In genomic region chr7:103597606-103598005, GRCh38 we compare ENCODE assay signal across 15 cellular contexts.
DNase-seq lines count a peak whose midpoint lies in the region; ATAC-seq and TF ChIP-seq lines count a peak whose summit lies in the region.
"Had no signal": no experiment of that assay in that cellular context is flagged by ENCODE, and none has a peak within 500 bp of the region (broad histone marks: within the 10 kb centered on the region; RNA-seq: fewer than 3 reads in every experiment).

No MANE protein-coding gene starts in this region.

- no peak for TF ChIP-seq CTCF in endodermal cell (conservative IDR thresholded peaks at IDR 0.05)

- H3K27me3 ChIP-seq in endodermal cell (ENCODE audit: control insufficient read depth, insufficient read depth, low read length, poor library complexity, severe bottlenecking), result no peaks in the 10 kb centered on the region
- no peaks in the 10 kb centered on the region for H3K27me3 ChIP-seq in mesendoderm (ENCODE audit: insufficient read depth, low read length, poor library complexity)
- H3K27me3 ChIP-seq: BLaER1 had no signal

- no peak for ATAC-seq in GM19463 (IDR thresholded peaks at IDR 0.05; ENCODE audit: unreplicated experiment)

- no peaks in the 10 kb centered on the region for H3K27me3 Mint-ChIP-seq in endodermal cell (ENCODE audit: insufficient read depth)

- H3K18ac ChIP-seq in mesendoderm (ENCODE audit: low read length), result peak overlapping the region; percentile 90

- no peak overlapping the region for H3K4me2 ChIP-seq in mesendoderm (ENCODE audit: low read length)
- H3K4me2 ChIP-seq: BLaER1 had no signal

- H3K36me3 ChIP-seq in endodermal cell (ENCODE audit: control insufficient read depth, insufficient read depth, low read length), result no peaks in the 10 kb centered on the region
- no peaks in the 10 kb centered on the region for H3K36me3 ChIP-seq in mesendoderm (ENCODE audit: control insufficient read depth, insufficient read depth, low read length)
- H3K36me3 ChIP-seq: BLaER1, HAP-1 had no signal

- WGBS in endodermal cell (ENCODE audit: insufficient coverage in 1 of 2, insufficient read length in 1 of 2), 2 experiments, result 79 to 86% methylated on average over 1 to 2 of the region's 2 CpGs
- no CpG with 5 or more reads among the region's 2 CpGs for WGBS in mesendoderm (ENCODE audit: extremely low coverage, insufficient coverage, low lambda C conversion rate)

- no peak overlapping the region for H2BK120ac ChIP-seq in mesendoderm (ENCODE audit: low read depth, low read length)

- no peaks in the 10 kb centered on the region for H3K79me2 ChIP-seq in mesendoderm (ENCODE audit: control insufficient read depth, insufficient read depth, low read length)

- H3K79me1 ChIP-seq in mesendoderm (ENCODE audit: low read length), result no peaks in the 10 kb centered on the region

- H3K4me3 ChIP-seq in endodermal cell (ENCODE audit: low read length) (peak overlapping the region; percentile 1), mesendoderm (ENCODE audit: low read length) (no peak overlapping the region)
- H3K4me3 ChIP-seq: BLaER1, HAP-1 had no signal

- H2AK5ac ChIP-seq in mesendoderm (ENCODE audit: low read length), result no peak overlapping the region

- peak overlapping the region; percentile 95 for H3K27ac Mint-ChIP-seq in endodermal cell
- H3K27ac Mint-ChIP-seq: B cell; CD4-positive, CD25-positive, alpha-beta regulatory T cell; CD8-positive, alpha-beta memory T cell had no signal

- H3K56ac ChIP-seq in mesendoderm (ENCODE audit: low read length), result peak overlapping the region; percentile 54

- H3K4ac ChIP-seq in mesendoderm (ENCODE audit: low read depth, low read length), result peak overlapping the region; percentile 91

- no peak overlapping the region for H3K27ac ChIP-seq in endodermal cell (ENCODE audit: low read depth, low read length)
- peak overlapping the region; percentile 68 for H3K27ac ChIP-seq in mesendoderm (ENCODE audit: low read depth, low read length)
- H3K27ac ChIP-seq: BLaER1, C4-2B had no signal

- H4K8ac ChIP-seq in mesendoderm (ENCODE audit: low read depth, low read length), result no peak overlapping the region

- DNase-seq in HT1080 (ENCODE audit: low read depth) (peak; percentile 1), endodermal cell (no peak), mesendoderm (peak; percentile 88), AG08396 (ENCODE audit: low spot score) (no peak), NCI-H1436 treated with DMSO at 0.1 percent for 48 hours (lab: John Stamatoyannopoulos, UW) (no peak)
- DNase-seq: CD4-positive, CD25-positive, alpha-beta regulatory T cell; CD8-positive, alpha-beta memory T cell; DMS 273 treated with DMSO at 0.1 percent for 48 hours; DMS79 treated with DMSO at 0.1 percent for 48 hours; GOT3 had no signal

- no peak overlapping the region for H4K5ac ChIP-seq in mesendoderm (ENCODE audit: low read length)

- H3K9ac ChIP-seq in endodermal cell (ENCODE audit: extremely low read depth, low read length, poor library complexity, severe bottlenecking) (peak overlapping the region; percentile 23), mesendoderm (ENCODE audit: low read length) (no peak overlapping the region)
- H3K9ac ChIP-seq: BLaER1 had no signal

- H3K23ac ChIP-seq in mesendoderm (ENCODE audit: low read length), result no peak overlapping the region

- peak overlapping the region; percentile 22 for H3K4me3 Mint-ChIP-seq in endodermal cell
- H3K4me3 Mint-ChIP-seq: B cell; CD4-positive, CD25-positive, alpha-beta regulatory T cell; CD8-positive, alpha-beta memory T cell had no signal

- no peak overlapping the region for H2BK15ac ChIP-seq in mesendoderm (replicated peaks; ENCODE audit: low read depth)

- H3K4me1 ChIP-seq in endodermal cell (ENCODE audit: control insufficient read depth, insufficient read depth, low read length), result peaks cover 8% of the 10 kb centered on the region
- peaks cover 2% of the 10 kb centered on the region for H3K4me1 ChIP-seq in mesendoderm (ENCODE audit: control insufficient read depth, low read depth, low read length)
- H3K4me1 ChIP-seq: BLaER1, HAP-1 had no signal

- H2BK5ac ChIP-seq in mesendoderm (ENCODE audit: low read length), result no peak overlapping the region

- H3K9me3 Mint-ChIP-seq in endodermal cell, result no peaks in the 10 kb centered on the region

- no peaks in the 10 kb centered on the region for H3K9me3 ChIP-seq in endodermal cell (ENCODE audit: control insufficient read depth, low read length)
- H3K9me3 ChIP-seq: BLaER1, HAP-1 had no signal

- H3K4me1 Mint-ChIP-seq in endodermal cell, result peaks cover 34% of the 10 kb centered on the region
- H3K4me1 Mint-ChIP-seq: B cell; CD4-positive, CD25-positive, alpha-beta regulatory T cell; CD8-positive, alpha-beta memory T cell had no signal

- H3K36me3 Mint-ChIP-seq in endodermal cell (ENCODE audit: low read depth), result no peaks in the 10 kb centered on the region
- H3K36me3 Mint-ChIP-seq: CD4-positive, CD25-positive, alpha-beta regulatory T cell; CD8-positive, alpha-beta memory T cell had no signal

Comparison
In these comparisons a context has a peak if more than half of its experiments do, and no peak if none do; other contexts are left out.
1. DNase-seq: peak in HT1080 (single experiment) and mesendoderm (single experiment); none in endodermal cell (single experiment), AG08396 (single experiment) and NCI-H1436 treated with DMSO at 0.1 percent for 48 hours (single experiment).